9 cellular contexts compared by ENCODE assay signal in genomic region chr21:37631319-37632117, GRCh38.
DNase-seq lines count a peak whose midpoint lies in the region; ATAC-seq and TF ChIP-seq lines count a peak whose summit lies in the region.
"Had no signal": no experiment of that assay in that cellular context is flagged by ENCODE, and none has a peak within 500 bp of the region (broad histone marks: within the 10 kb centered on the region; RNA-seq: fewer than 3 reads in every experiment).

No MANE protein-coding gene starts in this region.

- H3K27ac ChIP-seq in ACC112 (ENCODE audit: low read depth, low read length) (no peak overlapping the region), IMR-90 (ENCODE audit: insufficient read depth, low read length) (no peak overlapping the region)
- H3K27ac ChIP-seq in CD4-positive, alpha-beta memory T cell (ENCODE audit: low read depth, low read length) = no peak overlapping the region
- H3K27ac ChIP-seq: C4-2B had no signal

- no peaks in the 10 kb centered on the region for H3K79me1 ChIP-seq in IMR-90 (ENCODE audit: low read depth in 1 of 2, low read length in 2 of 2)

- H4K91ac ChIP-seq in IMR-90 (ENCODE audit: insufficient read depth, low read depth, low read length) = no peak overlapping the region

- in situ Hi-C loops in IMR-90 (cut with MboI; ENCODE audit: low sequenced_read_pairs) = no loop called here

- H4K8ac ChIP-seq in IMR-90 (ENCODE audit: low read depth in 2 of 2, low read length in 2 of 2) = no peak overlapping the region

- H3K4me3 ChIP-seq in ACC112 (ENCODE audit: low read depth, low read length) (peak overlapping the region; percentile 17; the same call in 1 of the 2 replicates), IMR-90 (ENCODE audit: insufficient read depth, low read depth, low read length) (no peak overlapping the region)
- H3K4me3 ChIP-seq in CD4-positive, alpha-beta memory T cell (ENCODE audit: low read length in 2 of 2) = no peak overlapping the region

- H3K9ac ChIP-seq in IMR-90 (ENCODE audit: low read depth, low read length) = no peak overlapping the region

- no peak for TF ChIP-seq POLR2A in IMR-90 (IDR thresholded peaks at IDR 0.05; ENCODE audit: low read depth, low read length)

- H3K9me3 ChIP-seq in IMR-90 (ENCODE audit: control insufficient read depth, insufficient read depth, low read length) = no peaks in the 10 kb centered on the region
- H3K9me3 ChIP-seq in CD4-positive, alpha-beta memory T cell (ENCODE audit: control insufficient read depth in 1 of 2, low read length in 2 of 2) = no peaks in the 10 kb centered on the region

- peaks cover 5% of the 10 kb centered on the region for H3K4me1 ChIP-seq in ACC112 (ENCODE audit: control insufficient read depth, insufficient read depth, low read length, unreplicated experiment)
- peaks cover 5% of the 10 kb centered on the region; the same call in 1 of the 2 replicates for H3K4me1 ChIP-seq in IMR-90 (ENCODE audit: control insufficient read depth, insufficient read depth, low read length)
- H3K4me1 ChIP-seq in CD4-positive, alpha-beta memory T cell (ENCODE audit: insufficient read depth, low read length) = no peaks in the 10 kb centered on the region

- BruUV-seq in IMR-90 (replicated peaks; lab: Mats Ljungman, UMichigan) = no TSS peak

- H3K27me3 ChIP-seq in ACC112 (ENCODE audit: insufficient read depth, low read length) = peaks cover 24% of the 10 kb centered on the region; the same call in 1 of the 2 replicates
- H3K27me3 ChIP-seq in IMR-90 (ENCODE audit: control insufficient read depth, insufficient read depth, low read length) = peaks cover 13% of the 10 kb centered on the region
- no peaks in the 10 kb centered on the region for H3K27me3 ChIP-seq in CD4-positive, alpha-beta memory T cell (ENCODE audit: insufficient read depth, low read length)

- TF ChIP-seq RAD21 in IMR-90 (IDR thresholded peaks at IDR 0.05; ENCODE audit: low read length) = no peak

- no peaks in the 10 kb centered on the region for H3K36me3 ChIP-seq in ACC112 (ENCODE audit: insufficient read depth, low read length)
- no peaks in the 10 kb centered on the region for H3K36me3 ChIP-seq in IMR-90 (ENCODE audit: control insufficient read depth, insufficient read depth, low read length)
- H3K36me3 ChIP-seq in CD4-positive, alpha-beta memory T cell (ENCODE audit: insufficient read depth, low read length) = no peaks in the 10 kb centered on the region

- H3K4me1 Mint-ChIP-seq in CD4-positive, alpha-beta memory T cell = peaks cover 0 to 1% (median 0%) of the 10 kb centered on the region in 4 donors

- H3K79me2 ChIP-seq in ACC112 (ENCODE audit: control insufficient read depth, insufficient read depth, low read length, unreplicated experiment) = no peaks in the 10 kb centered on the region

- peak overlapping the region in 1 of 8 donors; percentile 21 for H3K4me3 Mint-ChIP-seq in CD4-positive, alpha-beta memory T cell

- peaks cover 0 to 5% (median under 1%) of the 10 kb centered on the region in 8 donors for H3K9me3 Mint-ChIP-seq in CD4-positive, alpha-beta memory T cell

- no CpG with 5 or more reads among the region's 12 CpGs for WGBS in IMR-90 (ENCODE audit: extremely low coverage in 2 of 2, insufficient read length in 1 of 2), 2 experiments

- H3K23ac ChIP-seq in IMR-90 (ENCODE audit: low read depth, low read length) = no peak overlapping the region

- H3K14ac ChIP-seq in IMR-90 (replicated peaks; ENCODE audit: low read depth, low read length) = no peak overlapping the region

- H4K5ac ChIP-seq in IMR-90 (ENCODE audit: low read depth, low read length) = no peak overlapping the region

- H2AK9ac ChIP-seq in IMR-90 (replicated peaks; ENCODE audit: low read depth, low read length, poor library complexity) = no peak overlapping the region

- no peak overlapping the region for H2AFZ ChIP-seq in ACC112 (ENCODE audit: low read length, unreplicated experiment)
- peak overlapping the region; percentile 58 for H2AFZ ChIP-seq in IMR-90 (replicated peaks; ENCODE audit: low read length, poor library complexity)

- no peak overlapping the region for H2BK5ac ChIP-seq in IMR-90 (ENCODE audit: low read depth, low read length, poor library complexity, severe bottlenecking)

- H3K4ac ChIP-seq in IMR-90 (ENCODE audit: low read depth, low read length) = no peak overlapping the region

- peaks cover 7% of the 10 kb centered on the region; the same call in 1 of the 2 replicates for H3K9me1 ChIP-seq in IMR-90 (ENCODE audit: insufficient read depth, low read length)

- no peak overlapping the region for H3K18ac ChIP-seq in IMR-90 (ENCODE audit: low read depth, low read length)

- H2BK20ac ChIP-seq in IMR-90 (ENCODE audit: low read depth, low read length) = no peak overlapping the region

- H3K56ac ChIP-seq in IMR-90 (ENCODE audit: extremely low read depth, insufficient read depth, low read length) = no peak overlapping the region

- dilution Hi-C loops in IMR-90 (cut with HindIII; ENCODE audit: low sequenced_read_pairs, unreplicated experiment) = no loop called here

- no peak for TF ChIP-seq CTCF in IMR-90 (conservative IDR thresholded peaks at IDR 0.05; ENCODE audit: low read depth, low read length)

- DNase-seq in IMR-90 = no peak
- DNase-seq in iPS DF 4.7 (ENCODE audit: extremely low read depth, low spot score) = peak; percentile 25
- no peak for DNase-seq in CD4-positive, alpha-beta memory T cell
- DNase-seq in SW 1271 (lab: John Stamatoyannopoulos, UW) = no peak

- H3K36me3 Mint-ChIP-seq in CD4-positive, alpha-beta memory T cell = no peaks in the 10 kb centered on the region

- no peak overlapping the region for H2AK5ac ChIP-seq in IMR-90 (ENCODE audit: low read depth, low read length)

- ATAC-seq in GM19463 (IDR thresholded peaks at IDR 0.05; ENCODE audit: unreplicated experiment) (peak; percentile 90), IMR-90 (ENCODE audit: low read depth) (no peak), HG03521 (IDR thresholded peaks at IDR 0.05; ENCODE audit: unreplicated experiment) (no peak), HG03354 (IDR thresholded peaks at IDR 0.05; ENCODE audit: poor library complexity, severe bottlenecking, unreplicated experiment) (no peak)

- intact Hi-C loops in IMR-90 (cut with micrococcal nuclease) = no loop called here
- intact Hi-C loops in CD4-positive, alpha-beta memory T cell (cut with micrococcal nuclease) = no loop called here

- H4K20me1 ChIP-seq in IMR-90 (ENCODE audit: insufficient read depth, low read length) = no peaks in the 10 kb centered on the region

- POLR2A ChIA-PET in IMR-90 (lab: Charles Lee; ENCODE audit: unreplicated experiment) = no interaction called here
- POLR2A ChIA-PET in CD4-positive, alpha-beta memory T cell (lab: Charles Lee; ENCODE audit: partially characterized antibody) = no interaction called here

- H3K27me3 Mint-ChIP-seq in CD4-positive, alpha-beta memory T cell = peaks cover 20 to 25% of the 10 kb centered on the region in 2 donors

- CTCF ChIA-PET in IMR-90 (lab: Yijun Ruan, JAX) = no interaction called here
- CTCF ChIA-PET in CD4-positive, alpha-beta memory T cell (lab: Charles Lee; ENCODE audit: partially characterized antibody) = no interaction called here

- no peak overlapping the region for H2BK15ac ChIP-seq in IMR-90 (ENCODE audit: low read depth, low read length)

- H3K27ac Mint-ChIP-seq in CD4-positive, alpha-beta memory T cell = no peak overlapping the region

- no peak overlapping the region for H2BK120ac ChIP-seq in IMR-90 (ENCODE audit: low read depth, low read length)

- peak overlapping the region; percentile 40; the same call in 1 of the 2 replicates for H3K4me2 ChIP-seq in IMR-90 (ENCODE audit: low read depth, low read length)

TF ChIP-seq in IMR-90, 13 proteins besides CTCF, POLR2A, EP300 and RAD21:
- TF ChIP-seq SMC3 (IDR thresholded peaks at IDR 0.05; ENCODE audit: low read depth, low read length) = no peak
- no peak for TF ChIP-seq BHLHE40 (IDR thresholded peaks at IDR 0.05; ENCODE audit: low read depth, low read length)
- TF ChIP-seq CHD1 (IDR thresholded peaks at IDR 0.05; ENCODE audit: low read depth, low read length) = no peak
